ENCODE assay signal across 8 cellular contexts in genomic region chr5:56123531-56124243, GRCh38.
DNase-seq lines count a peak whose midpoint lies in the region; ATAC-seq and TF ChIP-seq lines count a peak whose summit lies in the region.

No MANE protein-coding gene starts in this region.

- TF ChIP-seq EP300 in transverse colon (IDR thresholded peaks at IDR 0.05; ENCODE audit: low read depth) = no peak

- no peak for ATAC-seq in HG02678 (IDR thresholded peaks at IDR 0.05; ENCODE audit: unreplicated experiment)

- H3K27me3 ChIP-seq in transverse colon = no peaks in the 10 kb centered on the region

- TF ChIP-seq CTCF in astrocyte of the cerebellum (IDR thresholded peaks at IDR 0.05; ENCODE audit: low read depth, low read length, missing control alignments) (no peak), transverse colon (IDR thresholded peaks at IDR 0.05) (no peak)

- WGBS in transverse colon (ENCODE audit: low coverage in 1 of 2), 2 donors = 43 to 64% methylated on average over 5 to 8 of the region's 8 CpGs

- TF ChIP-seq POLR2A in transverse colon (IDR thresholded peaks at IDR 0.05) = no peak

- H3K36me3 ChIP-seq in transverse colon = no peaks in the 10 kb centered on the region

- in situ Hi-C loops in astrocyte of the cerebellum (cut with HindIII; ENCODE audit: low sequenced_read_pairs) (loop anchor here (5.0 kb wide), 1 partner anchor 69 kb away; no protein-coding TSS in a partner anchor), transverse colon (cut with MboI; ENCODE audit: low pct_ligation_motif_present in 1 of 4, low pct_unique_long_range_greater_than_20kb in 1 of 4, low sequenced_read_pairs in 3 of 4) (no loop called here)

- H3K4me3 ChIP-seq in astrocyte of the cerebellum (ENCODE audit: low read depth, low read length) (no peak overlapping the region), transverse colon (no peak overlapping the region)

- intact Hi-C loops in transverse colon (cut with DNase I; ENCODE audit: low total_unique reads) = no loop called here

- H3K4me1 ChIP-seq in transverse colon = peaks cover 0 to 3% (median 0%) of the 10 kb centered on the region in 4 donors

- DNase-seq in A172 (ENCODE audit: low spot score) (peak; percentile 100), HPDE6-E6E7 (ENCODE audit: extremely low spot score) (peak; percentile 73), astrocyte of the cerebellum (ENCODE audit: low read depth) (peak; percentile 94), islet precursor cell (peak; percentile 94), transverse colon (peak; percentile 18), cortex of kidney (lab: John Stamatoyannopoulos, UW) (no peak), D341Med (ENCODE audit: low spot score) (no peak)

- peak overlapping the region; percentile 17 to 49 (median 37) for H3K27ac ChIP-seq in transverse colon

- no peaks in the 10 kb centered on the region for H3K9me3 ChIP-seq in transverse colon

Comparison
In these comparisons a context has a peak if more than half of its experiments do, and no peak if none do; other contexts are left out.
1. DNase-seq: peak in A172 (single experiment), HPDE6-E6E7 (single experiment), astrocyte of the cerebellum (single experiment), islet precursor cell (single experiment) and transverse colon (single experiment); none in cortex of kidney (single experiment) and D341Med (single experiment).